Comparison of ENCODE assay signal across 10 cellular contexts in genomic region chr5:67187318-67187717, GRCh38. TPM values are rescaled to one million over a fixed set of nuclear protein-coding genes. Genes with fewer than 3 reads are reported as not detected.
A peak's percentile ranks its signal among the peaks of the same experiment; 100 is the strongest.
DNase-seq lines count a peak whose midpoint lies in the region; ATAC-seq and TF ChIP-seq lines count a peak whose summit lies in the region.
"Had no signal": no experiment of that assay in that cellular context is flagged by ENCODE, and none has a peak within 500 bp of the region (broad histone marks: within the 10 kb centered on the region; RNA-seq: fewer than 3 reads in every experiment).

No MANE protein-coding gene starts in this region.

- H3K27ac ChIP-seq in OCI-LY7 (ENCODE audit: low read depth, low read length, poor library complexity, severe bottlenecking) = peak overlapping the region; percentile 51
- H3K27ac ChIP-seq: VCaP had no signal

- peak overlapping the region; percentile 2; the same call in 1 of the 2 replicates for H2AFZ ChIP-seq in OCI-LY7 (ENCODE audit: low read length)

- TF ChIP-seq CTCF in OCI-LY7 (conservative IDR thresholded peaks at IDR 0.05; ENCODE audit: low read length) = no peak

- peak overlapping the region; percentile 67 for H3K4me2 ChIP-seq in OCI-LY7 (ENCODE audit: low read length)

- peaks cover 54% of the 10 kb centered on the region for H3K4me1 ChIP-seq in OCI-LY7 (ENCODE audit: insufficient read depth, low read length, poor library complexity, severe bottlenecking)

- no peaks in the 10 kb centered on the region for H4K20me1 ChIP-seq in OCI-LY7 (ENCODE audit: insufficient read depth, low read length)

- H3K4me1 Mint-ChIP-seq in naive B cell = peaks cover 74 to 88% (median 83%) of the 10 kb centered on the region in 3 donors

- no peaks in the 10 kb centered on the region for H3K27me3 Mint-ChIP-seq in naive B cell

- H3K79me2 ChIP-seq in OCI-LY7 (ENCODE audit: insufficient read depth, low read depth, low read length) = peaks cover 64% of the 10 kb centered on the region; the same call in 1 of the 2 replicates

- no peaks in the 10 kb centered on the region for H3K9me2 ChIP-seq in OCI-LY7 (ENCODE audit: insufficient read depth, low read length)

- peaks cover 0 to 6% (median 3%) of the 10 kb centered on the region in 7 donors for H3K9me3 Mint-ChIP-seq in naive B cell

- peak overlapping the region; percentile 53 to 96 (median 91) for H3K27ac Mint-ChIP-seq in naive B cell

- peaks cover 65% of the 10 kb centered on the region for H3K36me3 ChIP-seq in OCI-LY7 (ENCODE audit: insufficient read depth, low read length)

- DNase-seq in OCI-LY7 (ENCODE audit: low spot score) (peak; percentile 75), naive B cell (peak; percentile 71), HPDE6-E6E7 (ENCODE audit: extremely low spot score) (no peak), superior temporal gyrus (ENCODE audit: extremely low spot score) (no peak)
- DNase-seq: NCI-H2081; stimulated activated CD4-positive, alpha-beta T cell treated with anti-CD3 and anti-CD28 coated beads, Interleukin-4, amount 100 ng/mL, for 1 hour had no signal

- POLR2A ChIA-PET in OCI-LY7 (lab: Charles Lee) = no interaction called here

- H3K4me3 Mint-ChIP-seq in naive B cell = peak overlapping the region; percentile 61 to 98 (median 75)

- H3K36me3 Mint-ChIP-seq in naive B cell = peaks cover 64 to 79% of the 10 kb centered on the region in 2 donors

- intact Hi-C loops in OCI-LY7 (cut with micrococcal nuclease; ENCODE audit: unreplicated experiment) = no loop called here

- peak overlapping the region; percentile 25 for H3K4me3 ChIP-seq in OCI-LY7 (ENCODE audit: low read depth, low read length, poor library complexity, severe bottlenecking)

- no peaks in the 10 kb centered on the region for H3K9me3 ChIP-seq in OCI-LY7 (ENCODE audit: low read length)

- no TSS peak for BruUV-seq in OCI-LY7 (replicated peaks; lab: Mats Ljungman, UMichigan)

- CTCF ChIA-PET in OCI-LY7 (lab: Charles Lee; ENCODE audit: unreplicated experiment) = no interaction called here

- ATAC-seq in GM18867 (IDR thresholded peaks at IDR 0.05; ENCODE audit: unreplicated experiment) = peak; percentile 67
- ATAC-seq in HG02759 (IDR thresholded peaks at IDR 0.05; ENCODE audit: unreplicated experiment) = peak; percentile 63
- ATAC-seq in naive B cell (ENCODE audit: low read depth in 2 of 2) = peak; percentile 100
- ATAC-seq in HG03097 (IDR thresholded peaks at IDR 0.05; ENCODE audit: low FRiP score, unreplicated experiment) = no peak

RNA-seq across cellular contexts. Expression of gene CD180, which starts 9.3 kb away (rescaled TPM):
- 11.1 and 14.4 TPM in 2 replicates for total RNA-seq in OCI-LY7 (2014; rRNA removed; shearing (Covaris generic))
- 14.7 and 15.7 TPM in 2 replicates for total RNA-seq in OCI-LY7 (2022)
- polyA plus RNA-seq in naive B cell (ENCODE audit: low read depth in 6 of 6) = 100 to 1,000 TPM in 3 of 6 donors, 10 to 100 TPM in 3; 29.6 to 131 (median 91.3) TPM

Comparison
In these comparisons a context has a peak if more than half of its experiments do, and no peak if none do; other contexts are left out.
1. DNase-seq: peak in OCI-LY7 (single experiment) and naive B cell (single experiment); none in HPDE6-E6E7 (single experiment) and superior temporal gyrus (single experiment).